ENCODE assay signal across 19 cellular contexts in the genomic region with DNA sequence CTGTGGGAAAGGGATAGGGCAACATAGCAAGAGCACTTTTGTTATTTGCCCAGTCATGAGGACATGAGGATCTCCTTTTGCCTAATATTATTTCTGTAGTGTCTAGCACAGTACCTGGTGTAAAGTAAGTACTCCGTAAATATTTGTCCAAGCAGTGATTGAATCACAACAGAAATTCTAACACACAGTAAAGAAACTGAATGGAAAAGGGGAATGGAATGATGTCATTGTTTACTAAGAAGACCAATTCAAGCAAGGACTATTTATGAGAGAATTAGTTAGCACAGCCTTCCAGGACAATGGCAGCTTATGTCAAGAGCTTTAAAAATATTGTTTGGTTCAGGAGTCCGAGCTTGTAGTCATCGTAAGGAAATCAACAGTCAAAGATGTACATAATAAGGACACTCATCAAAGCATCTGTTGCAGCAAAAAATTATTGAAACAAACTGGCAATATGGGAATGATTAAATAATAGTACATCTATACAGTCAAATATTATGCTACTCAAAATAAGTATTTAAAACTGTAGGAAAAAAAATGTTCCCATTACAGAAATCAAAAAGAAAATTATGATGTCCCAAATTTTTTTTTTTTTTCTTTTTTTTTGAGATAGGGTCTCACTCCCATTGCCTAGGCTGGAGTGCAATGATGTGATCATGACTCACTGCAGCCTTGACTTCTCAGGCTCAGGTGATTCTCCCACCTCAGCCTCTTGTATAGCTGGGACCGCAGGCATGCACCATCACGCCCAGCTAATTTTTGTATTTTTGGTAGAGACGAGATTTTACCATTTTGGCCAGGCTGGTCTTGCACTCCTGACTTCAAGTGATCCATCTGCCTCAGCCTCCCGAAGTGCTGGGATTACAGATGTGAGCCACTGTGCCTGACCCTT. TPM values are rescaled to one million over a fixed set of nuclear protein-coding genes. Genes with fewer than 3 reads are reported as not detected.
A peak's percentile ranks its signal among the peaks of the same experiment; 100 is the strongest.
DNase-seq lines count a peak whose midpoint lies in the region; ATAC-seq and TF ChIP-seq lines count a peak whose summit lies in the region.
"Had no signal": no experiment of that assay in that cellular context is flagged by ENCODE, and none has a peak within 500 bp of the region (broad histone marks: within the 10 kb centered on the region; RNA-seq: fewer than 3 reads in every experiment).

No MANE protein-coding gene starts in this region.

- H3K36me3 ChIP-seq in A673 (ENCODE audit: insufficient read depth, low read length, poor library complexity, severe bottlenecking) (peaks cover 51% of the 10 kb centered on the region), aorta (ENCODE audit: control insufficient read depth in 1 of 2, insufficient read depth in 2 of 2, low read length in 1 of 2) (peaks cover 4 to 10% of the 10 kb centered on the region in 2 donors)

- TF ChIP-seq CTCF in A673 (conservative IDR thresholded peaks at IDR 0.05; ENCODE audit: low read depth, low read length), result no peak

- no peaks in the 10 kb centered on the region for H3K27me3 Mint-ChIP-seq in activated T-helper 1 cell treated with anti-CD3 and anti-CD28 coated beads, Interleukin-12 subunit alpha, Interleukin-12 subunit beta, Interleukin-2, Interleukin-4 antibody, amounts not matched to agents 30 ng/mL and 10 ng/mL and 1 ng/mL, durations not matched to agents 14 hours and 24 hours and 36 hours (ENCODE audit: insufficient read depth)

- no peaks in the 10 kb centered on the region for H3K9me3 Mint-ChIP-seq in activated T-helper 1 cell treated with anti-CD3 and anti-CD28 coated beads, Interleukin-12 subunit alpha, Interleukin-12 subunit beta, Interleukin-2, Interleukin-4 antibody, amounts not matched to agents 30 ng/mL and 10 ng/mL and 1 ng/mL, durations not matched to agents 14 hours and 24 hours and 36 hours

- H3K27me3 ChIP-seq in A673 (replicated peaks; ENCODE audit: insufficient read depth, low read depth, low read length, poor library complexity) (no peaks in the 10 kb centered on the region), aorta (ENCODE audit: control insufficient read depth in 1 of 2, insufficient read depth in 2 of 2, low read length in 1 of 2) (no peaks in the 10 kb centered on the region)

- no peak for DNase-seq in A673 (ENCODE audit: low spot score)
- peak; percentile 5 for DNase-seq in HCEC 1CT
- peak; percentile 7 to 32 for DNase-seq in SHP77 (lab: John Stamatoyannopoulos, UW)
- DNase-seq in globus pallidus (ENCODE audit: low spot score), result peak; percentile 49
- no peak for DNase-seq in aorta
- no peak for DNase-seq in activated T-helper 1 cell treated with anti-CD3 and anti-CD28 coated beads, Interleukin-12 subunit alpha, Interleukin-12 subunit beta, Interleukin-2, Interleukin-4 antibody, amounts not matched to agents 30 ng/mL and 10 ng/mL and 1 ng/mL, durations not matched to agents 14 hours and 24 hours and 36 hours (ENCODE audit: low spot score)
- DNase-seq: activated CD8-positive, alpha-beta memory T cell treated with anti-CD3 and anti-CD28 coated beads, Interleukin-2, amount 50 U/mL, for 48 hours; activated gamma-delta T cell; effector memory CD4-positive, alpha-beta T cell; glutamatergic neuron; KG1; left ventricle myocardium superior; NCI-H1092; NCI-H2171 treated with DMSO at 0.1 percent for 48 hours; T-helper 1 cell had no signal

- H3K27ac Mint-ChIP-seq in activated T-helper 1 cell treated with anti-CD3 and anti-CD28 coated beads, Interleukin-12 subunit alpha, Interleukin-12 subunit beta, Interleukin-2, Interleukin-4 antibody, amounts not matched to agents 30 ng/mL and 10 ng/mL and 1 ng/mL, durations not matched to agents 14 hours and 24 hours and 36 hours, result no peak overlapping the region
- H3K27ac Mint-ChIP-seq: CD14-positive monocyte had no signal

- peaks cover 5% of the 10 kb centered on the region for H3K4me1 Mint-ChIP-seq in activated T-helper 1 cell treated with anti-CD3 and anti-CD28 coated beads, Interleukin-12 subunit alpha, Interleukin-12 subunit beta, Interleukin-2, Interleukin-4 antibody, amounts not matched to agents 30 ng/mL and 10 ng/mL and 1 ng/mL, durations not matched to agents 14 hours and 24 hours and 36 hours (ENCODE audit: low read depth)

- H3K9me3 ChIP-seq in A673 (ENCODE audit: low read depth, low read length, poor library complexity, severe bottlenecking) (no peaks in the 10 kb centered on the region), aorta (ENCODE audit: control insufficient read depth, low read length) (no peaks in the 10 kb centered on the region)

- intact Hi-C loops in A673 (cut with micrococcal nuclease; ENCODE audit: unreplicated experiment), result no loop called here
- intact Hi-C loops in aorta (cut with DNase I), result loop anchor here in 1 of 2 donors (5.0 kb wide), 1 partner anchor 33 kb away; no protein-coding TSS in a partner anchor
- intact Hi-C loops in activated T-helper 1 cell treated with anti-CD3 and anti-CD28 coated beads, Interleukin-12 subunit alpha, Interleukin-12 subunit beta, Interleukin-2, Interleukin-4 antibody, amounts not matched to agents 30 ng/mL and 10 ng/mL and 1 ng/mL, durations not matched to agents 14 hours and 24 hours and 36 hours (cut with micrococcal nuclease), result no loop called here

- peaks cover 35% of the 10 kb centered on the region for H3K36me3 Mint-ChIP-seq in activated T-helper 1 cell treated with anti-CD3 and anti-CD28 coated beads, Interleukin-12 subunit alpha, Interleukin-12 subunit beta, Interleukin-2, Interleukin-4 antibody, amounts not matched to agents 30 ng/mL and 10 ng/mL and 1 ng/mL, durations not matched to agents 14 hours and 24 hours and 36 hours (ENCODE audit: low read depth)

- H3K4me3 ChIP-seq in A673 (ENCODE audit: low read depth, low read length, poor library complexity, severe bottlenecking) (no peak overlapping the region), aorta (ENCODE audit: low read length in 2 of 2) (no peak overlapping the region)

- H3K27ac ChIP-seq in A673 (ENCODE audit: low read depth, low read length, poor library complexity, severe bottlenecking), result no peak overlapping the region
- no peak overlapping the region for H3K27ac ChIP-seq in aorta (ENCODE audit: low read depth in 1 of 2, low read length in 2 of 2)
- H3K27ac ChIP-seq: VCaP had no signal

- H3K4me3 Mint-ChIP-seq in activated T-helper 1 cell treated with anti-CD3 and anti-CD28 coated beads, Interleukin-12 subunit alpha, Interleukin-12 subunit beta, Interleukin-2, Interleukin-4 antibody, amounts not matched to agents 30 ng/mL and 10 ng/mL and 1 ng/mL, durations not matched to agents 14 hours and 24 hours and 36 hours, result no peak overlapping the region
- H3K4me3 Mint-ChIP-seq: CD14-positive monocyte had no signal

- POLR2A ChIA-PET in A673 (lab: Charles Lee; ENCODE audit: low non-redundant PET), result no interaction called here

- WGBS in aorta, 2 donors, result 86 to 87% methylated on average over 7 of the region's 7 CpGs

- BruUV-seq in A673 (replicated peaks; lab: Mats Ljungman, UMichigan), result TSS peak; percentile 9

- CTCF ChIA-PET in A673 (lab: Charles Lee), result no interaction called here

- no peak for ATAC-seq in HG03442 (IDR thresholded peaks at IDR 0.05; ENCODE audit: unreplicated experiment)
- no peak for ATAC-seq in aorta (ENCODE audit: low FRiP score)
- ATAC-seq in HG03457 (IDR thresholded peaks at IDR 0.05; ENCODE audit: unreplicated experiment), result no peak
- ATAC-seq: left ventricle myocardium superior had no signal

- H3K4me1 ChIP-seq in A673 (ENCODE audit: insufficient read depth, low read length, poor library complexity, severe bottlenecking), result no peaks in the 10 kb centered on the region
- H3K4me1 ChIP-seq in aorta (ENCODE audit: control insufficient read depth in 1 of 2, insufficient read depth in 2 of 2, low read length in 2 of 2), result no peaks in the 10 kb centered on the region

RNA-seq across cellular contexts. Expression of a gene that starts 17.9 kb away (rescaled TPM):
- total RNA-seq in A673 (2021) (38.6 and 40.7 TPM in 2 replicates), aorta (10 to 100 TPM; 48.2 to 54.4 TPM)
- 10 to 100 TPM; 14.5 to 24.1 TPM for polyA plus RNA-seq in aorta
- 26.0 and 28.6 TPM in 2 replicates for total RNA-seq in activated T-helper 1 cell treated with anti-CD3 and anti-CD28 coated beads, Interleukin-12 subunit alpha, Interleukin-12 subunit beta, Interleukin-2, Interleukin-4 antibody, amounts not matched to agents 30 ng/mL and 10 ng/mL and 1 ng/mL, durations not matched to agents 14 hours and 24 hours and 36 hours

Comparison
In these comparisons a context has a peak if more than half of its experiments do, and no peak if none do; other contexts are left out.
1. DNase-seq: peak in HCEC 1CT (single experiment), SHP77 (2 of 2) and globus pallidus (single experiment); none in A673 (single experiment), aorta (0 of 2) and activated T-helper 1 cell treated with anti-CD3 and anti-CD28 coated beads, Interleukin-12 subunit alpha, Interleukin-12 subunit beta, Interleukin-2, Interleukin-4 antibody, amounts not matched to agents 30 ng/mL and 10 ng/mL and 1 ng/mL, durations not matched to agents 14 hours and 24 hours and 36 hours (single experiment).